21 cellular contexts compared by ENCODE assay signal in the genomic region with DNA sequence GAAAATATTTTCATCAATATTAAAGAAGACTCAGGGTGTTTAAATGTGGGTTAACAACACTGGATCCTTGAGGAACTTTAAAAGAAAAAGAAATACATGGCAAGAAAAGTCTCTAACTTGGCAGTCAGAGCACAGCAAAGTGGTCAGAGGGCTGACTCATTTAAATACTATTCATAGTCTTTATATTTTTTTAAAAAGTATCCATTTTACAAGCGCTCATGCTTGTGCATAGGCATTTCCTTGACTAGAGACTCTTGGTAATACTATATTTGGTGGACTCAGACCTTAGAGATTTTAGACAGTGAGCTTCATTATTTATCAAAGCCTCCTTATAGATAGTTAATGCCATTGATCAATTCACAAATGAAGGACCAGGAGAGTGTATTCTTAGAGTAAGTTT.
DNase-seq lines count a peak whose midpoint lies in the region; TF ChIP-seq lines count a peak whose summit lies in the region.
"Had no signal": no experiment of that assay in that cellular context is flagged by ENCODE, and none has a peak within 500 bp of the region (broad histone marks: within the 10 kb centered on the region; RNA-seq: fewer than 3 reads in every experiment).

No MANE protein-coding gene starts in this region.

- no peak overlapping the region for H3K27ac ChIP-seq in fibroblast of lung (ENCODE audit: insufficient read depth, low read length)
- no peak overlapping the region for H3K27ac ChIP-seq in stomach
- H3K27ac ChIP-seq: breast epithelium, thoracic aorta had no signal

- H3K4me2 ChIP-seq in fibroblast of lung (ENCODE audit: extremely low read depth, insufficient read depth, low read length) = no peak overlapping the region

- DNase-seq in Daoy (ENCODE audit: low read depth) (peak; percentile 2), NCI-H226 (peak; percentile 17), fibroblast of lung (ENCODE audit: low read depth in 2 of 2) (peak; percentile 42 to 81), skeletal muscle cell (ENCODE audit: low read depth) (peak; percentile 15), NCI-H1436 (lab: John Stamatoyannopoulos, UW) (no peak), stomach (no peak), cerebellar nuclear complex (lab: John Stamatoyannopoulos, UW) (no peak), GF-D8 (lab: John Stamatoyannopoulos, UW) (no peak)
- DNase-seq: activated CD4-positive, alpha-beta T cell treated with anti-CD3 and anti-CD28 coated beads for 36 hours; activated naive CD4-positive, alpha-beta T cell treated with anti-CD3 and anti-CD28 coated beads, Interleukin-2, amount 10 ng/mL, durations not matched to agents 7 days and 5 days; CD4-positive, CD25-positive, alpha-beta regulatory T cell; DMS79; effector CD4-positive, alpha-beta T cell; foreskin melanocyte; NCI-H146; NCI-H345; occipital lobe; stimulated activated CD4-positive, alpha-beta T cell treated with anti-CD3 and anti-CD28 coated beads, Interleukin-4, amount 100 ng/mL, for 24 hours; stimulated activated CD8-positive, alpha-beta memory T cell treated with anti-CD3 and anti-CD28 coated beads, Interleukin-4, amount 100 ng/mL, for 48 hours had no signal

- no peak overlapping the region for H2AFZ ChIP-seq in fibroblast of lung (ENCODE audit: low read length)

- no peaks in the 10 kb centered on the region for H3K27me3 ChIP-seq in fibroblast of lung (ENCODE audit: control insufficient read depth, insufficient read depth, low read length)
- no peaks in the 10 kb centered on the region for H3K27me3 ChIP-seq in stomach
- H3K27me3 ChIP-seq: breast epithelium had no signal

- no peaks in the 10 kb centered on the region for H4K20me1 ChIP-seq in fibroblast of lung (ENCODE audit: control insufficient read depth, extremely low read depth, insufficient read depth, low read length)

- TF ChIP-seq EP300 in stomach (IDR thresholded peaks at IDR 0.05) = no peak

- no peak for TF ChIP-seq POLR2A in stomach (IDR thresholded peaks at IDR 0.05)

- no peaks in the 10 kb centered on the region for H3K4me1 ChIP-seq in fibroblast of lung (ENCODE audit: control insufficient read depth, extremely low read depth, insufficient read depth, low read length)
- H3K4me1 ChIP-seq in stomach = no peaks in the 10 kb centered on the region
- H3K4me1 ChIP-seq: breast epithelium had no signal

- intact Hi-C loops in stomach (cut with DNase I; ENCODE audit: low total_unique reads) = no loop called here

- H3K9ac ChIP-seq in fibroblast of lung (ENCODE audit: insufficient read depth, low read length) = no peak overlapping the region

- H3K36me3 ChIP-seq in fibroblast of lung (ENCODE audit: control insufficient read depth, insufficient read depth, low read length) (no peaks in the 10 kb centered on the region), stomach (no peaks in the 10 kb centered on the region)
- H3K36me3 ChIP-seq: breast epithelium, thoracic aorta had no signal

- WGBS in stomach, 5 donors = 90 to 97% (median 91%) methylated on average over 1 of the region's 1 CpG

- no peaks in the 10 kb centered on the region for H3K79me2 ChIP-seq in fibroblast of lung (ENCODE audit: control insufficient read depth, insufficient read depth, low read length)

- TF ChIP-seq CTCF in fibroblast of lung (conservative IDR thresholded peaks at IDR 0.05 in 1 of 2, IDR thresholded peaks at IDR 0.05 in 1 of 2; ENCODE audit: low read depth in 1 of 2, low read length in 2 of 2) (no peak), stomach (IDR thresholded peaks at IDR 0.05) (no peak)

- H3K4me3 ChIP-seq in fibroblast of lung (replicated peaks in 1 of 4; ENCODE audit: control extremely low read depth in 1 of 4, insufficient read depth in 1 of 4, low read depth in 3 of 4, low read length in 4 of 4) (no peak overlapping the region), skeletal muscle cell (ENCODE audit: low read depth, low read length) (no peak overlapping the region), stomach (no peak overlapping the region)
- H3K4me3 ChIP-seq: breast epithelium, thoracic aorta had no signal

- H3K9me3 ChIP-seq in fibroblast of lung (ENCODE audit: control insufficient read depth, insufficient read depth, low read depth, low read length) (no peaks in the 10 kb centered on the region), stomach (no peaks in the 10 kb centered on the region)
- H3K9me3 ChIP-seq: breast epithelium, thoracic aorta had no signal

Comparison
In these comparisons a context has a peak if more than half of its experiments do, and no peak if none do; other contexts are left out.
1. DNase-seq: peak in Daoy (single experiment), NCI-H226 (single experiment), fibroblast of lung (2 of 2) and skeletal muscle cell (single experiment); none in NCI-H1436 (single experiment), stomach (single experiment), cerebellar nuclear complex (0 of 2) and GF-D8 (single experiment).